ENCODE assay signal across 8 cellular contexts in genomic region chr6:132962936-132963579, GRCh38.
DNase-seq lines count a peak whose midpoint lies in the region; ATAC-seq lines count a peak whose summit lies in the region.

No MANE protein-coding gene starts in this region.

- peak; percentile 39 for DNase-seq in G401 (ENCODE audit: low spot score)
- peak; percentile 67 for DNase-seq in KBM-7
- DNase-seq in SHP77 treated with DMSO at 0.1 percent for 48 hours (lab: John Stamatoyannopoulos, UW), result peak; percentile 71
- DNase-seq in activated gamma-delta T cell treated with anti-CD3 and anti-CD28 coated beads, Interleukin-2, amount 50 U/mL, for 16 hours (ENCODE audit: low read depth), result peak; percentile 8
- peak; percentile 9 to 84 (median 58) for DNase-seq in head of caudate nucleus
- DNase-seq in pulmonary artery endothelial cell (ENCODE audit: low read depth, low spot score), result peak; percentile 11
- DNase-seq in ureter (ENCODE audit: low spot score), result no peak

- ATAC-seq in GM21723 (IDR thresholded peaks at IDR 0.05; ENCODE audit: unreplicated experiment), result peak; percentile 86

- in situ Hi-C loops in G401 (cut with HindIII; ENCODE audit: low sequenced_read_pairs), result no loop called here
- in situ Hi-C loops in KBM-7 (cut with MboI; ENCODE audit: low pct_unique_long_range_greater_than_20kb, low sequenced_read_pairs), result no loop called here

- intact Hi-C loops in head of caudate nucleus (cut with DNase I), result no loop called here
